Comparison of ENCODE assay signal across 1 cellular context in the genomic region with DNA sequence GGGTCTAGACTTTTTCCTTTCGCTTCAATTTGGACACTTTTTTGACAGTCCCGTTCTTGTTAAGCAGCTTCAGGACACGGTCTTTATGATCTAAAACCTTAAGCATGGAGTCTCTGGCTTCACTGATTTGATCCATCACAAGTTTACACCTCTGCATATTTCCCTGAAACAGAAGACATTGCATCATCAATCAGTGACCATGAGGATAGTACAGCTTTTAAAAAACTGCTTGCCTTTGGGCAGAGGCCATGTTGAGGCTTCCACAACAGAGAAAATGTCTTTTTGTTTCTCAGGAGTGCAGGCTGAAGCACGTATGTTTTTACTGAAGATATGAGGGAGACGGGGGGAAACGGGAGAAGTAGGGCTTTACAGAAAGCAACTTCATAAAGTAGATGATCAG.
TF ChIP-seq lines count a peak whose summit lies in the region.

No MANE protein-coding gene starts in this region.

TF ChIP-seq in WTC11, 78 proteins besides CTCF, POLR2A, EP300 and RAD21:
- no peak for TF ChIP-seq SMAD3 (CRISPR knock-in tag; IDR thresholded peaks at IDR 0.05; ENCODE audit: borderline replicate concordance)
- peak; percentile 55; the same call in 1 of the 2 replicates for TF ChIP-seq GABPB1 (CRISPR knock-in tag; IDR thresholded peaks at IDR 0.05)
- no peak for TF ChIP-seq JUN (CRISPR knock-in tag; IDR thresholded peaks at IDR 0.05)
- TF ChIP-seq, protein P1, sequence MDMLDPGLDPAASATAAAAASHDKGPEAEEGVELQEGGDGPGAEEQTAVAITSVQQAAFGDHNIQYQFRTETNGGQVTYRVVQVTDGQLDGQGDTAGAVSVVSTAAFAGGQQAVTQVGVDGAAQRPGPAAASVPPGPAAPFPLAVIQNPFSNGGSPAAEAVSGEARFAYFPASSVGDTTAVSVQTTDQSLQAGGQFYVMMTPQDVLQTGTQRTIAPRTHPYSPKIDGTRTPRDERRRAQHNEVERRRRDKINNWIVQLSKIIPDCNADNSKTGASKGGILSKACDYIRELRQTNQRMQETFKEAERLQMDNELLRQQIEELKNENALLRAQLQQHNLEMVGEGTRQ (CRISPR knock-in tag; IDR thresholded peaks at IDR 0.05), result no peak
TF ChIP-seq in WTC11: peak in this region for 1.
